Comparison of ENCODE assay signal across 23 cellular contexts in the genomic region with DNA sequence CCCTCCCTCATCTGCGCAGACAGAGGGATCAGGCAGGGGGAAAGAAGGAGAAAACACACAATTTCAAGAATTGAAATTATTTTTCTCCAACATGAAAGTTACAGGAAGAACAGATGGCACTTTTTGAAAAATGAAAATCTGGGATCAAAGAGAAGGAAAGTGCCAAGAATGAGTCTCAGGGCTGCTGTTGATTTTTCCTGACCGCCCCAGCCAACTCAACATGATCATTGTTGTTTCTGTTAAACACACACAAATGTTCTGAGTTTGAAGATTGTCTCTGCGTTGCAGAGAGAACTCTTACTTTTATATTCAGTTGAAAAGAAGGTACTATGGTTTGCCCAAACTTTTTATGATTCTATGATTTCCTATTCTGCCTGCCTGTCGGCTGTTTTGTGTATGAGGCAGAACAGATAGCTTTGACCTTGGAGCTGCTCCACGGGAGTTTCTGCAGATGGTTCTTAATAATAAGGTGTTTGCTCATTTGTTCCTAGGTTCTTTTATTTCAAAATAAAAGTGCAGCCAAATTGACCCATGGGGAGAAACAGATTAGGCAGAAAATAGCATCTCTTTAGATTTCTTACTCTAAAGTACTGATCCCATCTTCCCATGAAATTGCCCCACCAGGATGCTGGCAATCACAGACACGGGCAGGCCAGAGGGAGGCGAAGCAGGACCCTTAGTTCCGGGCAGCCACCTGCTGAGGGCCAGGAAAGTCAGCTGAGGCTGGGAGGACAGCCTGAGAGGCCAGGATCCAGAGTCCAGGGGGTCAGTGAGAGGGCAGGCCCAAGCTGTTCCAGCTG.
DNase-seq lines count a peak whose midpoint lies in the region; ATAC-seq and TF ChIP-seq lines count a peak whose summit lies in the region.
"Had no signal": no experiment of that assay in that cellular context is flagged by ENCODE, and none has a peak within 500 bp of the region (broad histone marks: within the 10 kb centered on the region; RNA-seq: fewer than 3 reads in every experiment).

No MANE protein-coding gene starts in this region.

- H3K4me2 ChIP-seq in mesenchymal stem cell (ENCODE audit: low read length, poor library complexity, severe bottlenecking), result no peak overlapping the region

- TF ChIP-seq CTCF in WERI-Rb-1 (IDR thresholded peaks at IDR 0.05; ENCODE audit: low read depth, low read length) (no peak), dorsolateral prefrontal cortex (IDR thresholded peaks at IDR 0.05 in 54 of 56, conservative IDR thresholded peaks at IDR 0.05 in 2 of 56; ENCODE audit: low read depth in 1 of 56, partially characterized antibody in 56 of 56) (no peak), HFFc6 (IDR thresholded peaks at IDR 0.05) (no peak)

- peaks cover 11% of the 10 kb centered on the region; the same call in 1 of the 2 replicates for H3K4me1 Mint-ChIP-seq in HFFc6 (ENCODE audit: low read depth)
- H3K4me1 Mint-ChIP-seq: H9 had no signal

- no peak overlapping the region for H2BK12ac ChIP-seq in mesenchymal stem cell (ENCODE audit: low read length in 2 of 2)

- peaks cover 9% of the 10 kb centered on the region for H3K27me3 Mint-ChIP-seq in HFFc6 (ENCODE audit: insufficient read depth)

- WGBS in mesenchymal stem cell, result 89% methylated on average over 5 of the region's 8 CpGs

- no peak overlapping the region for H4K91ac ChIP-seq in mesenchymal stem cell (ENCODE audit: low read length)

- H3K9me3 ChIP-seq in WERI-Rb-1 (ENCODE audit: severe bottlenecking), result peaks cover 2% of the 10 kb centered on the region
- H3K9me3 ChIP-seq in mesenchymal stem cell (ENCODE audit: control insufficient read depth, low read length), result no peaks in the 10 kb centered on the region
- H3K9me3 ChIP-seq in skeletal muscle tissue (ENCODE audit: control insufficient read depth in 3 of 3, low read length in 3 of 3), result no peaks in the 10 kb centered on the region
- H3K9me3 ChIP-seq: SJSA1, stomach had no signal

- H3K9ac ChIP-seq in mesenchymal stem cell (ENCODE audit: low read length) (peak overlapping the region; percentile 17), skeletal muscle tissue (ENCODE audit: low read depth in 1 of 3, low read length in 3 of 3) (no peak overlapping the region)

- no peak overlapping the region for H3K23ac ChIP-seq in mesenchymal stem cell (ENCODE audit: low read length in 2 of 2)

- no peak overlapping the region for H3K18ac ChIP-seq in mesenchymal stem cell (ENCODE audit: low read depth in 1 of 2, low read length in 2 of 2)

- H3K27ac Mint-ChIP-seq in HFFc6, result no peak overlapping the region
- H3K27ac Mint-ChIP-seq: activated T-cell treated with anti-CD3 and anti-CD28 coated beads, Interleukin-2, amount 50 U/mL, for 72 hours; dendritic cell treated with granulocyte-macrophage colony-stimulating factor and Interleukin-4, amounts not matched to agents 40 ng/mL and 50 ng/mL, for 4 days; H9 had no signal

- intact Hi-C loops in dorsolateral prefrontal cortex (cut with DNase I), result no loop called here
- intact Hi-C loops in posterior vena cava (cut with DNase I), result no loop called here

- no peaks in the 10 kb centered on the region for H3K36me3 Mint-ChIP-seq in HFFc6 (ENCODE audit: low read depth)

- H3K27me3 ChIP-seq in WERI-Rb-1 (ENCODE audit: insufficient read depth, low read depth, severe bottlenecking) (no peaks in the 10 kb centered on the region), dorsolateral prefrontal cortex (no peaks in the 10 kb centered on the region), mesenchymal stem cell (ENCODE audit: control insufficient read depth in 1 of 2, insufficient read depth in 1 of 2, low read length in 2 of 2) (peaks cover 0 to 22% of the 10 kb centered on the region in 2 experiments), skeletal muscle tissue (ENCODE audit: control insufficient read depth in 3 of 3, insufficient read depth in 3 of 3, low read length in 3 of 3) (no peaks in the 10 kb centered on the region)
- H3K27me3 ChIP-seq: SJSA1 had no signal

- H3K36me3 ChIP-seq in WERI-Rb-1, result no peaks in the 10 kb centered on the region
- H3K36me3 ChIP-seq in mesenchymal stem cell (ENCODE audit: control insufficient read depth in 1 of 2, insufficient read depth in 2 of 2, low read depth in 1 of 2, low read length in 2 of 2), result no peaks in the 10 kb centered on the region
- H3K36me3 ChIP-seq in skeletal muscle tissue (ENCODE audit: control insufficient read depth in 3 of 3, insufficient read depth in 3 of 3, low read length in 3 of 3), result no peaks in the 10 kb centered on the region
- H3K36me3 ChIP-seq: SJSA1, stomach had no signal

- H2BK15ac ChIP-seq in mesenchymal stem cell (ENCODE audit: low read depth, poor library complexity, severe bottlenecking), result no peak overlapping the region

- no peak overlapping the region for H3K4me3 ChIP-seq in WERI-Rb-1 (ENCODE audit: low read depth, low read length)
- no peak overlapping the region for H3K4me3 ChIP-seq in dorsolateral prefrontal cortex
- no peak overlapping the region for H3K4me3 ChIP-seq in mesenchymal stem cell (ENCODE audit: insufficient read depth in 1 of 2, low read depth in 1 of 2, low read length in 2 of 2)
- no peak overlapping the region for H3K4me3 ChIP-seq in skeletal muscle tissue (ENCODE audit: low read length in 3 of 3)
- H3K4me3 ChIP-seq: SJSA1, stomach had no signal

- no peak overlapping the region for H2AK5ac ChIP-seq in mesenchymal stem cell (ENCODE audit: low read length, severe bottlenecking)

- DNase-seq in WERI-Rb-1, result peak; percentile 32
- no peak for DNase-seq in dorsolateral prefrontal cortex
- no peak for DNase-seq in mesenchymal stem cell
- DNase-seq in posterior vena cava (ENCODE audit: low spot score), result no peak
- no peak for DNase-seq in HFFc6
- DNase-seq in AML-193 (lab: John Stamatoyannopoulos, UW), result no peak
- DNase-seq: activated CD4-positive, alpha-beta T cell treated with anti-CD3 and anti-CD28 coated beads for 4 hours; activated naive CD4-positive, alpha-beta T cell treated with Interleukin-2 at 50 U/mL for 16 hours; activated T-cell treated with anti-CD3 and anti-CD28 coated beads, Interleukin-2, amount 50 U/mL, for 72 hours; amygdala; glutamatergic neuron; H9; NCI-H1092 treated with DMSO at 0.1 percent for 48 hours; NCI-H2029; stimulated activated CD8-positive, alpha-beta memory T cell treated with anti-CD3 and anti-CD28 coated beads, Interleukin-4, amount 100 ng/mL, for 48 hours; stomach; T-helper 1 cell; trophoblast cell had no signal

- no peak overlapping the region for H3K4ac ChIP-seq in mesenchymal stem cell (ENCODE audit: low read depth in 1 of 2, low read length in 2 of 2)

- H3K27ac ChIP-seq in WERI-Rb-1 (peak overlapping the region; percentile 24; the same call in 1 of the 2 replicates), dorsolateral prefrontal cortex (peak overlapping the region in 47 of 59 donors; percentile 17 to 84 (median 55)), mesenchymal stem cell (ENCODE audit: low read length, poor library complexity, severe bottlenecking) (no peak overlapping the region), skeletal muscle tissue (ENCODE audit: low read depth, low read length) (peak overlapping the region; percentile 13)
- H3K27ac ChIP-seq: SJSA1, stomach had no signal

- no peak overlapping the region for H2BK120ac ChIP-seq in mesenchymal stem cell (ENCODE audit: low read depth, low read length)

- no peak for ATAC-seq in GM21786 (IDR thresholded peaks at IDR 0.05; ENCODE audit: unreplicated experiment)
- ATAC-seq: activated T-cell treated with anti-CD3 and anti-CD28 coated beads, Interleukin-2, amount 50 U/mL, for 72 hours; Panc1 had no signal

- H2BK5ac ChIP-seq in mesenchymal stem cell (ENCODE audit: low read depth, low read length, poor library complexity, severe bottlenecking), result no peak overlapping the region

- no peak overlapping the region for H2AFZ ChIP-seq in mesenchymal stem cell (ENCODE audit: low read depth, low read length)

- no peak overlapping the region for H4K8ac ChIP-seq in mesenchymal stem cell (ENCODE audit: low read length)

- H3K9me3 Mint-ChIP-seq in HFFc6, result no peaks in the 10 kb centered on the region
- H3K9me3 Mint-ChIP-seq: activated T-cell treated with anti-CD3 and anti-CD28 coated beads, Interleukin-2, amount 50 U/mL, for 72 hours; dendritic cell treated with granulocyte-macrophage colony-stimulating factor and Interleukin-4, amounts not matched to agents 40 ng/mL and 50 ng/mL, for 4 days; H9 had no signal

- H3K4me1 ChIP-seq in mesenchymal stem cell (ENCODE audit: control insufficient read depth, insufficient read depth, low read depth, low read length) (peaks cover 3% of the 10 kb centered on the region), skeletal muscle tissue (ENCODE audit: control insufficient read depth in 3 of 3, insufficient read depth in 3 of 3, low read length in 3 of 3) (peaks cover 38 to 59% (median 47%) of the 10 kb centered on the region in 3 donors)
- H3K4me1 ChIP-seq: SJSA1 had no signal

- H3K79me1 ChIP-seq in mesenchymal stem cell (replicated peaks; ENCODE audit: low read length, poor library complexity, severe bottlenecking), result no peaks in the 10 kb centered on the region

- no peak overlapping the region for H3K4me3 Mint-ChIP-seq in HFFc6
- H3K4me3 Mint-ChIP-seq: activated T-cell treated with anti-CD3 and anti-CD28 coated beads, Interleukin-2, amount 50 U/mL, for 72 hours; dendritic cell treated with granulocyte-macrophage colony-stimulating factor and Interleukin-4, amounts not matched to agents 40 ng/mL and 50 ng/mL, for 4 days; H9 had no signal

- H3K14ac ChIP-seq in mesenchymal stem cell (ENCODE audit: low read length in 2 of 2), result no peak overlapping the region
